ENCODE assay signal across 1 cellular context in genomic region chr20:62837091-62837490, GRCh38.
TF ChIP-seq lines count a peak whose summit lies in the region.

No MANE protein-coding gene starts in this region.

TF ChIP-seq in WTC11, 78 proteins besides CTCF, POLR2A, EP300 and RAD21 (continued from another document):
- TF ChIP-seq ZNF423 (CRISPR knock-in tag; IDR thresholded peaks at IDR 0.05) (no peak), NR3C1 (CRISPR knock-in tag; conservative IDR thresholded peaks at IDR 0.05; ENCODE audit: low read depth) (no peak), TCF7 (CRISPR knock-in tag; IDR thresholded peaks at IDR 0.05; ENCODE audit: low read depth) (no peak), ZSCAN18 (CRISPR knock-in tag; IDR thresholded peaks at IDR 0.05) (no peak), ZNF219 (CRISPR knock-in tag; IDR thresholded peaks at IDR 0.05; ENCODE audit: borderline replicate concordance) (no peak), CREM (CRISPR knock-in tag; IDR thresholded peaks at IDR 0.05) (no peak), ARID4B (CRISPR knock-in tag; IDR thresholded peaks at IDR 0.05; ENCODE audit: borderline replicate concordance) (no peak)
